7 cellular contexts compared by ENCODE assay signal in the genomic region with DNA sequence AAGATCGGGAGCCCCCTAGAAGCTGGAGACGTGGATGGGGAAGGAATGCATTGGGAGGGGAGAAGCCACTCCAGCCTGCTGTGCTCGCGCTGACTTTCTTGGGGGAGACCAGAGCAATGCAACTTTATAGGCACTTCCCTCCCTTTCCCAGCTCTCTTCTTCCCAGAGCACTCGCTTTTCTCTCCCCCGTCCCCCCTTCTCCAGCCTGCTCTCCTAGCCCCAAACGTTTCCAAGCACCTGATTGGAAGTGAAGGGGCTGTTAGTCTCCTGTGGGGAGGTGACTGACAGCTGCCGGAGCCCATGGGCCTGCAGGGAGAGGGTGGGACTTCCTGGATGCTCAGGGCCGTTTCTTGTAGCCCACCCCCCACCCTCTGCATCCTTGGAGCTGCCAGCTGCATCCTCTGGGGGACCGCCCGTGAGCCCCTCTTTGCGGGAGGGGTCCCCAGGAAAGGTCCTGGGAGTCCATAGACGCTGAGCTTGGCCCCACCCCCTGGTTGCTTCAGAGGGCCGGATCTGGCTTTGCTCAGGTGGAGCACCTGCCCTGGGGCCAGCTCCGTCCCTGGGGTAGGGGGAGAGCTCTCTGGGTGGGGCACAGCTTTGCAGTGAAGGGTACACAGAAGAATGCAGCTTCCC. TPM values are rescaled to one million over a fixed set of nuclear protein-coding genes. Genes with fewer than 3 reads are reported as not detected.
A peak's percentile ranks its signal among the peaks of the same experiment; 100 is the strongest.
DNase-seq lines count a peak whose midpoint lies in the region; ATAC-seq lines count a peak whose summit lies in the region.

No MANE protein-coding gene starts in this region.

- no peak overlapping the region for H3K27ac ChIP-seq in right cardiac atrium (ENCODE audit: low read length)
- no peak overlapping the region for H3K27ac ChIP-seq in skeletal muscle tissue (ENCODE audit: low read depth, low read length)

- peak; percentile 66 for DNase-seq in NCI-H1694 (lab: John Stamatoyannopoulos, UW)
- DNase-seq in right cardiac atrium, result peak in 2 of 3 donors; percentile 49 to 65
- DNase-seq in KG1 (lab: John Stamatoyannopoulos, UW), result no peak
- no peak for DNase-seq in DMS53 (lab: John Stamatoyannopoulos, UW)

- H3K9me3 Mint-ChIP-seq in activated T-helper 17 cell treated with anti-CD3 and anti-CD28 coated beads, Interleukin-2, amount 50 U/mL, for 72 hours, result no peaks in the 10 kb centered on the region

- peaks cover 18 to 25% (median 19%) of the 10 kb centered on the region in 3 donors for H3K36me3 ChIP-seq in skeletal muscle tissue (ENCODE audit: control insufficient read depth in 3 of 3, insufficient read depth in 3 of 3, low read length in 3 of 3)

- intact Hi-C loops in right cardiac atrium (cut with DNase I), result no loop called here

- 27% methylated on average over 15 of the region's 15 CpGs for WGBS in right cardiac atrium

- H3K27me3 ChIP-seq in right cardiac atrium (ENCODE audit: control insufficient read depth, insufficient read depth) (no peaks in the 10 kb centered on the region), skeletal muscle tissue (ENCODE audit: control insufficient read depth in 3 of 3, insufficient read depth in 3 of 3, low read length in 3 of 3) (no peaks in the 10 kb centered on the region)

- peaks cover 26% of the 10 kb centered on the region for H3K36me3 Mint-ChIP-seq in activated T-helper 17 cell treated with anti-CD3 and anti-CD28 coated beads, Interleukin-2, amount 50 U/mL, for 72 hours (ENCODE audit: low read depth)

- no peaks in the 10 kb centered on the region for H3K4me1 Mint-ChIP-seq in activated T-helper 17 cell treated with anti-CD3 and anti-CD28 coated beads, Interleukin-2, amount 50 U/mL, for 72 hours

- no peaks in the 10 kb centered on the region for H3K9me3 ChIP-seq in right cardiac atrium (ENCODE audit: control insufficient read depth, low read length)
- H3K9me3 ChIP-seq in skeletal muscle tissue (ENCODE audit: control insufficient read depth in 3 of 3, low read length in 3 of 3), result no peaks in the 10 kb centered on the region

- peak overlapping the region in 2 of 3 donors; percentile 23 to 45 for H3K9ac ChIP-seq in skeletal muscle tissue (ENCODE audit: low read depth in 1 of 3, low read length in 3 of 3)

- peak overlapping the region; percentile 58; the same call in 1 of the 2 replicates for H3K4me3 ChIP-seq in GM08714 (ENCODE audit: low read length)
- H3K4me3 ChIP-seq in right cardiac atrium (ENCODE audit: low read length), result no peak overlapping the region
- peak overlapping the region in 1 of 3 donors; percentile 48 for H3K4me3 ChIP-seq in skeletal muscle tissue (ENCODE audit: low read length in 3 of 3)

- peak overlapping the region; percentile 72 for H3K4me3 Mint-ChIP-seq in activated T-helper 17 cell treated with anti-CD3 and anti-CD28 coated beads, Interleukin-2, amount 50 U/mL, for 72 hours

- H3K27ac Mint-ChIP-seq in activated T-helper 17 cell treated with anti-CD3 and anti-CD28 coated beads, Interleukin-2, amount 50 U/mL, for 72 hours, result peak overlapping the region; percentile 19

- H3K27me3 Mint-ChIP-seq in activated T-helper 17 cell treated with anti-CD3 and anti-CD28 coated beads, Interleukin-2, amount 50 U/mL, for 72 hours, result no peaks in the 10 kb centered on the region

- no peak for ATAC-seq in activated T-helper 17 cell treated with anti-CD3 and anti-CD28 coated beads, Interleukin-2, amount 50 U/mL, for 72 hours (replicated peaks)
- ATAC-seq in right cardiac atrium, result no peak

- H3K4me1 ChIP-seq in right cardiac atrium (ENCODE audit: control insufficient read depth, insufficient read depth, low read length) (peaks cover 3% of the 10 kb centered on the region), skeletal muscle tissue (ENCODE audit: control insufficient read depth in 3 of 3, insufficient read depth in 3 of 3, low read length in 3 of 3) (peaks cover 8 to 25% (median 19%) of the 10 kb centered on the region in 3 donors)

RNA-seq across cellular contexts. Expression of gene HDGFL2, which starts 2.5 kb away (rescaled TPM):
- 10 to 100 TPM; 30.7 to 39.3 TPM for total RNA-seq in activated T-helper 17 cell treated with anti-CD3 and anti-CD28 coated beads, Interleukin-2, amount 50 U/mL, for 72 hours
- 10 to 100 TPM; 20.6 to 30.5 (median 28.6) TPM for total RNA-seq in right cardiac atrium
- polyA plus RNA-seq in right cardiac atrium, result 31.4 TPM
- total RNA-seq in skeletal muscle tissue, result 33.9 TPM

RNA-seq across cellular contexts. Expression of gene UBXN6, which starts 17.0 kb away (rescaled TPM):
- 10 to 100 TPM; 37.4 to 40.1 TPM for total RNA-seq in activated T-helper 17 cell treated with anti-CD3 and anti-CD28 coated beads, Interleukin-2, amount 50 U/mL, for 72 hours
- total RNA-seq in right cardiac atrium, result 100 to 1,000 TPM in 3 of 4 donors, 10 to 100 TPM in 1; 99.8 to 124 (median 112) TPM
- 135 TPM for polyA plus RNA-seq in right cardiac atrium
- total RNA-seq in skeletal muscle tissue, result 89.8 TPM

RNA-seq across cellular contexts. Expression of gene PLIN4, which starts 43.7 kb away (rescaled TPM):
- total RNA-seq in activated T-helper 17 cell treated with anti-CD3 and anti-CD28 coated beads, Interleukin-2, amount 50 U/mL, for 72 hours, result under 1 TPM in 1 of 2 donors, not detected in 1; 0.05 TPM
- total RNA-seq in right cardiac atrium, result 100 to 1,000 TPM; 102 to 201 (median 112) TPM
- polyA plus RNA-seq in right cardiac atrium, result 171 TPM
- 15.7 TPM for total RNA-seq in skeletal muscle tissue

Comparison
In these comparisons a context has a peak if more than half of its experiments do, and no peak if none do; other contexts are left out.
1. DNase-seq: peak in NCI-H1694 (single experiment) and right cardiac atrium (2 of 3); none in KG1 (single experiment) and DMS53 (single experiment).
2. RNA of gene PLIN4, which starts 43.7 kb away (total RNA-seq): 102 to 201 TPM in right cardiac atrium and 15.7 TPM in skeletal muscle tissue (single experiment); 0.05 TPM in activated T-helper 17 cell treated with anti-CD3 and anti-CD28 coated beads, Interleukin-2, amount 50 U/mL, for 72 hours; every median in the first group is over 10 times any median in the second.